Comparison of ENCODE assay signal across 1 cellular context in genomic region chr14:61326847-61327246, GRCh38.
TF ChIP-seq lines count a peak whose summit lies in the region.

No MANE protein-coding gene starts in this region.

TF ChIP-seq in HepG2, 621 proteins besides CTCF, POLR2A, EP300 and RAD21:
- TF ChIP-seq ZNF30 (CRISPR knock-in tag; IDR thresholded peaks at IDR 0.05) (no peak), PPARG (CRISPR knock-in tag; conservative IDR thresholded peaks at IDR 0.05) (no peak), MEIS2 (CRISPR knock-in tag; IDR thresholded peaks at IDR 0.05) (no peak), ZNF367 (CRISPR knock-in tag; IDR thresholded peaks at IDR 0.05; ENCODE audit: borderline replicate concordance) (no peak), CREB3 (CRISPR knock-in tag; IDR thresholded peaks at IDR 0.05) (no peak), ZBED4 (CRISPR knock-in tag; IDR thresholded peaks at IDR 0.05; ENCODE audit: borderline replicate concordance) (no peak), ZNF614 (CRISPR knock-in tag; IDR thresholded peaks at IDR 0.05; ENCODE audit: borderline replicate concordance) (no peak), SP4 (CRISPR knock-in tag; IDR thresholded peaks at IDR 0.05) (no peak), AGO2 (optimal IDR thresholded peaks at IDR 0.05; ENCODE audit: low read depth, low read length) (no peak)
